13 cellular contexts compared by ENCODE assay signal in genomic region chr1:154351363-154352068, GRCh38. TPM values are rescaled to one million over a fixed set of nuclear protein-coding genes. Genes with fewer than 3 reads are reported as not detected.
DNase-seq lines count a peak whose midpoint lies in the region; ATAC-seq, FAIRE-seq and TF ChIP-seq lines count a peak whose summit lies in the region.
"Had no signal": no experiment of that assay in that cellular context is flagged by ENCODE, and none has a peak within 500 bp of the region (broad histone marks: within the 10 kb centered on the region; RNA-seq: fewer than 3 reads in every experiment).

No MANE protein-coding gene starts in this region.

- intact Hi-C loops in Right ventricle myocardium inferior (cut with DNase I) (no loop called here), heart left ventricle (cut with DNase I) (loop anchor here in 2 of 10 donors (5.0 to 10.0 kb wide), 2 partner anchors 51 to 193 kb away; no protein-coding TSS in a partner anchor)

- H3K36me3 Mint-ChIP-seq in activated CD4-positive, alpha-beta T cell treated with anti-CD3 and anti-CD28 coated beads, Interleukin-2, amount 10 ng/mL, durations not matched to agents 7 days and 5 days (ENCODE audit: low read depth) = peaks cover 41% of the 10 kb centered on the region

- H3K9me3 ChIP-seq in stomach smooth muscle (ENCODE audit: control insufficient read depth in 2 of 2, low read length in 2 of 2) (no peaks in the 10 kb centered on the region), heart left ventricle (no peaks in the 10 kb centered on the region), HAP-1 (no peaks in the 10 kb centered on the region)
- H3K9me3 ChIP-seq: upper lobe of right lung had no signal

- ATAC-seq in Right ventricle myocardium inferior = no peak
- ATAC-seq in heart left ventricle = no peak
- ATAC-seq: esophagus mucosa had no signal

- H3K27me3 Mint-ChIP-seq in activated CD4-positive, alpha-beta T cell treated with anti-CD3 and anti-CD28 coated beads, Interleukin-2, amount 10 ng/mL, durations not matched to agents 7 days and 5 days = peaks cover 7% of the 10 kb centered on the region

- no peak for FAIRE-seq in frontal cortex (lab: Jason Lieb, UNC)

- H3K4me1 ChIP-seq in stomach smooth muscle (ENCODE audit: control insufficient read depth, insufficient read depth, low read length) (peaks cover 29% of the 10 kb centered on the region), heart left ventricle (peaks cover 0 to 35% (median 13%) of the 10 kb centered on the region in 12 donors), HAP-1 (peaks cover 16% of the 10 kb centered on the region)

- no peaks in the 10 kb centered on the region for H3K9me3 Mint-ChIP-seq in activated CD4-positive, alpha-beta T cell treated with anti-CD3 and anti-CD28 coated beads, Interleukin-2, amount 10 ng/mL, durations not matched to agents 7 days and 5 days

- H3K27ac ChIP-seq in stomach smooth muscle (ENCODE audit: low read length) (peak overlapping the region; percentile 11), heart left ventricle (no peak overlapping the region)

- H3K36me3 ChIP-seq in stomach smooth muscle (ENCODE audit: control insufficient read depth in 2 of 2, insufficient read depth in 2 of 2, low read length in 2 of 2) (peaks cover 12 to 21% of the 10 kb centered on the region in 2 donors), heart left ventricle (peaks cover 0 to 35% (median 27%) of the 10 kb centered on the region in 9 donors), HAP-1 (replicated peaks) (peaks cover 20% of the 10 kb centered on the region)

- peak overlapping the region; percentile 9 for H3K4me3 Mint-ChIP-seq in activated CD4-positive, alpha-beta T cell treated with anti-CD3 and anti-CD28 coated beads, Interleukin-2, amount 10 ng/mL, durations not matched to agents 7 days and 5 days

- CTCF ChIA-PET in activated CD4-positive, alpha-beta T cell treated with anti-CD3 and anti-CD28 coated beads, Interleukin-2, amount 10 ng/mL, durations not matched to agents 7 days and 5 days (lab: Charles Lee) = interaction anchor here (0.6 to 6.8 kb wide), 5 partner anchors 10 to 1552 kb away, joined by 3 to 42 read pairs (median 6); no protein-coding TSS in a partner anchor

- H3K9ac ChIP-seq in stomach smooth muscle (ENCODE audit: low read length in 2 of 2) = peak overlapping the region; percentile 22 to 42

- in situ Hi-C loops in HAP-1 (cut with MboI; ENCODE audit: low sequenced_read_pairs) = no loop called here

- WGBS in heart left ventricle, 4 donors = 81 to 89% (median 83%) methylated on average over 14 of the region's 14 CpGs

- no peak for TF ChIP-seq CTCF in heart left ventricle (IDR thresholded peaks at IDR 0.05)

- H3K27me3 ChIP-seq in stomach smooth muscle (ENCODE audit: control insufficient read depth in 1 of 2, insufficient read depth in 2 of 2, low read length in 2 of 2) = no peaks in the 10 kb centered on the region
- H3K27me3 ChIP-seq in heart left ventricle = no peaks in the 10 kb centered on the region
- no peaks in the 10 kb centered on the region for H3K27me3 ChIP-seq in HAP-1 (ENCODE audit: low read depth)
- H3K27me3 ChIP-seq: upper lobe of right lung had no signal

- POLR2A ChIA-PET in activated CD4-positive, alpha-beta T cell treated with anti-CD3 and anti-CD28 coated beads, Interleukin-2, amount 10 ng/mL, durations not matched to agents 7 days and 5 days (lab: Charles Lee) = no interaction called here

- H3K4me1 Mint-ChIP-seq in activated CD4-positive, alpha-beta T cell treated with anti-CD3 and anti-CD28 coated beads, Interleukin-2, amount 10 ng/mL, durations not matched to agents 7 days and 5 days = peaks cover 38% of the 10 kb centered on the region

- no peak for DNase-seq in activated CD4-positive, alpha-beta T cell treated with anti-CD3 and anti-CD28 coated beads, Interleukin-2, amount 10 ng/mL, durations not matched to agents 7 days and 5 days
- DNase-seq in activated CD4-positive, alpha-beta T cell treated with anti-CD3 and anti-CD28 coated beads, Interleukin-2, amount 50 U/mL, for 48 hours = no peak
- DNase-seq in NCI-H2171 (lab: John Stamatoyannopoulos, UW) = peak; percentile 78
- peak; percentile 1 to 3 for DNase-seq in frontal cortex (ENCODE audit: low spot score in 2 of 2)
- no peak for DNase-seq in Right ventricle myocardium inferior (ENCODE audit: missing footprints)
- DNase-seq in heart left ventricle = no peak
- no peak for DNase-seq in HAP-1 (ENCODE audit: low spot score in 2 of 2)
- DNase-seq: activated CD4-positive, alpha-beta T cell treated with anti-CD3 and anti-CD28 coated beads for 1 hour; NK-92 treated with Interleukin-12 subunit alpha and Interleukin-12 subunit beta, amount 100 ng/mL, for 24 hours; upper lobe of right lung had no signal

- TF ChIP-seq POLR2A in heart left ventricle (IDR thresholded peaks at IDR 0.05) = no peak

- no peak overlapping the region for H3K27ac Mint-ChIP-seq in activated CD4-positive, alpha-beta T cell treated with anti-CD3 and anti-CD28 coated beads, Interleukin-2, amount 10 ng/mL, durations not matched to agents 7 days and 5 days

- H3K4me3 ChIP-seq in stomach smooth muscle (ENCODE audit: low read length in 2 of 2) (no peak overlapping the region), heart left ventricle (no peak overlapping the region), HAP-1 (no peak overlapping the region)

RNA-seq across cellular contexts. Expression of gene ATP8B2, which starts 26.2 kb away (rescaled TPM):
- 100 to 1,000 TPM; 135 to 138 TPM for total RNA-seq in activated CD4-positive, alpha-beta T cell treated with anti-CD3 and anti-CD28 coated beads, Interleukin-2, amount 10 ng/mL, durations not matched to agents 7 days and 5 days
- 25.3 TPM for total RNA-seq in frontal cortex
- total RNA-seq in Right ventricle myocardium inferior = 12.8 TPM
- 10 to 100 TPM in 8 of 9 donors, 1 to 10 TPM in 1; 9.4 to 45.0 (median 15.5) TPM for total RNA-seq in heart left ventricle
- 10 to 100 TPM in 1 of 2 donors, 1 to 10 TPM in 1; 7.2 to 18.3 TPM for polyA plus RNA-seq in heart left ventricle

RNA-seq across cellular contexts. Expression of gene AQP10, which starts 30.6 kb away (rescaled TPM):
- not detected for total RNA-seq in activated CD4-positive, alpha-beta T cell treated with anti-CD3 and anti-CD28 coated beads, Interleukin-2, amount 10 ng/mL, durations not matched to agents 7 days and 5 days
- total RNA-seq in frontal cortex (not detected), Right ventricle myocardium inferior (not detected), heart left ventricle (under 1 TPM in 6 of 9 donors, not detected in 3; 0.23 to 0.93 (median 0.55) TPM)
- 1 to 10 TPM in 1 of 2 donors, under 1 TPM in 1; 0.15 to 1.2 TPM for polyA plus RNA-seq in heart left ventricle
- total RNA-seq: A673, esophagus mucosa had no signal

RNA-seq across cellular contexts. Expression of gene IL6R, which starts 53.6 kb away (rescaled TPM):
- 1 to 10 TPM; 9.1 to 9.3 TPM for total RNA-seq in activated CD4-positive, alpha-beta T cell treated with anti-CD3 and anti-CD28 coated beads, Interleukin-2, amount 10 ng/mL, durations not matched to agents 7 days and 5 days
- total RNA-seq in frontal cortex (3.3 TPM), Right ventricle myocardium inferior (13.1 TPM), heart left ventricle (10 to 100 TPM in 6 of 9 donors, 1 to 10 TPM in 3; 5.7 to 26.6 (median 13.1) TPM)
- polyA plus RNA-seq in heart left ventricle = 1 to 10 TPM; 3.4 to 8.6 TPM

Comparison
In these comparisons a context has a peak if more than half of its experiments do, and no peak if none do; other contexts are left out.
1. DNase-seq: peak in NCI-H2171 (single experiment) and frontal cortex (2 of 2); none in activated CD4-positive, alpha-beta T cell treated with anti-CD3 and anti-CD28 coated beads, Interleukin-2, amount 10 ng/mL, durations not matched to agents 7 days and 5 days (single experiment), activated CD4-positive, alpha-beta T cell treated with anti-CD3 and anti-CD28 coated beads, Interleukin-2, amount 50 U/mL, for 48 hours (0 of 2), Right ventricle myocardium inferior (single experiment), heart left ventricle (0 of 5) and HAP-1 (0 of 2).